ENCODE assay signal across 9 cellular contexts in genomic region chr5:78509145-78509865, GRCh38.
DNase-seq lines count a peak whose midpoint lies in the region; ATAC-seq and TF ChIP-seq lines count a peak whose summit lies in the region.
"Had no signal": no experiment of that assay in that cellular context is flagged by ENCODE, and none has a peak within 500 bp of the region (broad histone marks: within the 10 kb centered on the region; RNA-seq: fewer than 3 reads in every experiment).

No MANE protein-coding gene starts in this region.

- no peak overlapping the region for H3K27ac Mint-ChIP-seq in activated T-helper 1 cell treated with anti-CD3 and anti-CD28 coated beads, Interleukin-12 subunit alpha, Interleukin-12 subunit beta, Interleukin-2, Interleukin-4 antibody, amounts not matched to agents 30 ng/mL and 10 ng/mL and 1 ng/mL, durations not matched to agents 14 hours and 24 hours and 36 hours

- intact Hi-C loops in activated T-helper 1 cell treated with anti-CD3 and anti-CD28 coated beads, Interleukin-12 subunit alpha, Interleukin-12 subunit beta, Interleukin-2, Interleukin-4 antibody, amounts not matched to agents 30 ng/mL and 10 ng/mL and 1 ng/mL, durations not matched to agents 14 hours and 24 hours and 36 hours (cut with micrococcal nuclease), result no loop called here

- H3K27me3 Mint-ChIP-seq in activated T-cell treated with anti-CD3 and anti-CD28 coated beads, Interleukin-2, amount 50 U/mL, for 4 hours (ENCODE audit: low read depth), result peaks cover 48% of the 10 kb centered on the region
- peaks cover 61% of the 10 kb centered on the region for H3K27me3 Mint-ChIP-seq in activated T-helper 1 cell treated with anti-CD3 and anti-CD28 coated beads, Interleukin-12 subunit alpha, Interleukin-12 subunit beta, Interleukin-2, Interleukin-4 antibody, amounts not matched to agents 30 ng/mL and 10 ng/mL and 1 ng/mL, durations not matched to agents 14 hours and 24 hours and 36 hours (ENCODE audit: insufficient read depth)

- 18 to 38% methylated on average over 18 of the region's 18 CpGs for WGBS in lung, 2 donors

- peak overlapping the region; percentile 73 for H3K4me3 Mint-ChIP-seq in activated T-cell treated with anti-CD3 and anti-CD28 coated beads, Interleukin-2, amount 50 U/mL, for 4 hours
- peak overlapping the region; percentile 47 for H3K4me3 Mint-ChIP-seq in activated T-helper 1 cell treated with anti-CD3 and anti-CD28 coated beads, Interleukin-12 subunit alpha, Interleukin-12 subunit beta, Interleukin-2, Interleukin-4 antibody, amounts not matched to agents 30 ng/mL and 10 ng/mL and 1 ng/mL, durations not matched to agents 14 hours and 24 hours and 36 hours

- H3K4me1 ChIP-seq in lung (ENCODE audit: control insufficient read depth in 2 of 2, insufficient read depth in 2 of 2, low read length in 2 of 2) (peaks cover 10 to 17% of the 10 kb centered on the region in 2 donors), thoracic aorta (ENCODE audit: control insufficient read depth in 1 of 2, low read depth in 2 of 2) (peaks cover 28 to 52% of the 10 kb centered on the region in 2 donors)

- H3K27me3 ChIP-seq in lung (ENCODE audit: control insufficient read depth, insufficient read depth) (no peaks in the 10 kb centered on the region), thoracic aorta (replicated peaks; ENCODE audit: insufficient read depth) (no peaks in the 10 kb centered on the region)

- peak; percentile 12 to 32 for ATAC-seq in activated T-cell treated with anti-CD3 and anti-CD28 coated beads, Interleukin-2, amount 50 U/mL, for 4 hours
- no peak for ATAC-seq in lung (ENCODE audit: insufficient read depth, low FRiP score)
- no peak for ATAC-seq in thoracic aorta (ENCODE audit: insufficient number of reproducible peaks, low FRiP score, low read depth)
- ATAC-seq in HG03025 (IDR thresholded peaks at IDR 0.05; ENCODE audit: low FRiP score, unreplicated experiment), result no peak

- no peak for TF ChIP-seq CTCF in lung (IDR thresholded peaks at IDR 0.05; ENCODE audit: control extremely low read depth, extremely low read depth)
- no peak for TF ChIP-seq CTCF in thoracic aorta (IDR thresholded peaks at IDR 0.05)

- H3K9me3 ChIP-seq in lung (ENCODE audit: control insufficient read depth in 2 of 2, insufficient read depth in 1 of 2, low read length in 1 of 2), result no peaks in the 10 kb centered on the region
- no peaks in the 10 kb centered on the region for H3K9me3 ChIP-seq in thoracic aorta

- H3K36me3 Mint-ChIP-seq in activated T-cell treated with anti-CD3 and anti-CD28 coated beads, Interleukin-2, amount 50 U/mL, for 4 hours (ENCODE audit: insufficient read depth), result no peaks in the 10 kb centered on the region
- H3K36me3 Mint-ChIP-seq in activated T-helper 1 cell treated with anti-CD3 and anti-CD28 coated beads, Interleukin-12 subunit alpha, Interleukin-12 subunit beta, Interleukin-2, Interleukin-4 antibody, amounts not matched to agents 30 ng/mL and 10 ng/mL and 1 ng/mL, durations not matched to agents 14 hours and 24 hours and 36 hours (ENCODE audit: low read depth), result no peaks in the 10 kb centered on the region

- H3K36me3 ChIP-seq in lung (ENCODE audit: control insufficient read depth in 2 of 2, insufficient read depth in 2 of 2, low read length in 2 of 2) (no peaks in the 10 kb centered on the region), thoracic aorta (no peaks in the 10 kb centered on the region)

- H3K4me1 Mint-ChIP-seq in activated T-cell treated with anti-CD3 and anti-CD28 coated beads, Interleukin-2, amount 50 U/mL, for 4 hours (ENCODE audit: low read depth), result peaks cover 14% of the 10 kb centered on the region
- peaks cover 15% of the 10 kb centered on the region for H3K4me1 Mint-ChIP-seq in activated T-helper 1 cell treated with anti-CD3 and anti-CD28 coated beads, Interleukin-12 subunit alpha, Interleukin-12 subunit beta, Interleukin-2, Interleukin-4 antibody, amounts not matched to agents 30 ng/mL and 10 ng/mL and 1 ng/mL, durations not matched to agents 14 hours and 24 hours and 36 hours (ENCODE audit: low read depth)

- H3K27ac ChIP-seq in lung (ENCODE audit: low read depth in 1 of 2, low read length in 1 of 2), result peak overlapping the region in 1 of 2 donors; percentile 62
- peak overlapping the region; percentile 3 to 57 for H3K27ac ChIP-seq in thoracic aorta
- H3K27ac ChIP-seq: epithelial cell of prostate had no signal

- H3K4me3 ChIP-seq in lung (peak overlapping the region; percentile 47), thoracic aorta (peak overlapping the region; percentile 73)

- DNase-seq in activated T-cell treated with anti-CD3 and anti-CD28 coated beads, Interleukin-2, amount 50 U/mL, for 4 hours, result no peak
- no peak for DNase-seq in activated T-cell treated with anti-CD3 and anti-CD28 coated beads, Interleukin-2, amount 50 U/mL, for 1 hour
- DNase-seq in activated T-helper 1 cell treated with anti-CD3 and anti-CD28 coated beads, Interleukin-12 subunit alpha, Interleukin-12 subunit beta, Interleukin-2, Interleukin-4 antibody, amounts not matched to agents 30 ng/mL and 10 ng/mL and 1 ng/mL, durations not matched to agents 14 hours and 24 hours and 36 hours (ENCODE audit: low spot score), result no peak
- DNase-seq in lung (ENCODE audit: low spot score) (no peak), thoracic aorta (ENCODE audit: low spot score) (no peak), AML-193 (lab: John Stamatoyannopoulos, UW) (no peak)
- no peak for DNase-seq in activated CD4-positive, CD25-positive, alpha-beta regulatory T cell (lab: John Stamatoyannopoulos, UW)

- H3K9me3 Mint-ChIP-seq in activated T-cell treated with anti-CD3 and anti-CD28 coated beads, Interleukin-2, amount 50 U/mL, for 4 hours, result no peaks in the 10 kb centered on the region
- H3K9me3 Mint-ChIP-seq in activated T-helper 1 cell treated with anti-CD3 and anti-CD28 coated beads, Interleukin-12 subunit alpha, Interleukin-12 subunit beta, Interleukin-2, Interleukin-4 antibody, amounts not matched to agents 30 ng/mL and 10 ng/mL and 1 ng/mL, durations not matched to agents 14 hours and 24 hours and 36 hours, result no peaks in the 10 kb centered on the region

Comparison
In these comparisons a context has a peak if more than half of its experiments do, and no peak if none do; other contexts are left out.
1. ATAC-seq: peak in activated T-cell treated with anti-CD3 and anti-CD28 coated beads, Interleukin-2, amount 50 U/mL, for 4 hours (2 of 2); none in lung (single experiment), thoracic aorta (single experiment) and HG03025 (single experiment).